ENCODE assay signal across 22 cellular contexts in genomic region chr9:99024959-99025358, GRCh38.
DNase-seq lines count a peak whose midpoint lies in the region; ATAC-seq, FAIRE-seq and TF ChIP-seq lines count a peak whose summit lies in the region.
"Had no signal": no experiment of that assay in that cellular context is flagged by ENCODE, and none has a peak within 500 bp of the region (broad histone marks: within the 10 kb centered on the region; RNA-seq: fewer than 3 reads in every experiment).

No MANE protein-coding gene starts in this region.

- no peaks in the 10 kb centered on the region for H3K9me3 Mint-ChIP-seq in activated CD8-positive, alpha-beta memory T cell treated with anti-CD3 and anti-CD28 coated beads, Interleukin-2, amount 10 ng/mL, durations not matched to agents 7 days and 5 days (ENCODE audit: low read depth)
- H3K9me3 Mint-ChIP-seq: CD4-positive, alpha-beta T cell had no signal

- in situ Hi-C loops in K562 (cut with MboI), result no loop called here

- H2AFZ ChIP-seq in K562 (ENCODE audit: low read depth, low read length), result no peak overlapping the region
- no peak overlapping the region for H2AFZ ChIP-seq in smooth muscle cell (ENCODE audit: low read depth)
- H2AFZ ChIP-seq: GM23248 had no signal

- no peaks in the 10 kb centered on the region for H3K27me3 ChIP-seq in K562 (ENCODE audit: control insufficient read depth in 2 of 2, insufficient read depth in 2 of 2, low read length in 2 of 2)
- H3K27me3 ChIP-seq in smooth muscle cell (ENCODE audit: low read depth), result no peaks in the 10 kb centered on the region

- H3F3A ChIP-seq in smooth muscle cell (ENCODE audit: low read depth), result peaks cover 21% of the 10 kb centered on the region

- H3K27me3 Mint-ChIP-seq in activated CD8-positive, alpha-beta memory T cell treated with anti-CD3 and anti-CD28 coated beads, Interleukin-2, amount 10 ng/mL, durations not matched to agents 7 days and 5 days, result no peaks in the 10 kb centered on the region
- H3K27me3 Mint-ChIP-seq: CD4-positive, alpha-beta T cell had no signal

- H3K27ac ChIP-seq in K562 (ENCODE audit: extremely low read depth, low read depth, low read length), result no peak overlapping the region
- peak overlapping the region; percentile 12 for H3K27ac ChIP-seq in smooth muscle cell (ENCODE audit: low read depth)
- H3K27ac ChIP-seq: 22Rv1, GM23248, KMS-11, RWPE1 had no signal

- H4K20me1 ChIP-seq in K562 (replicated peaks; ENCODE audit: control insufficient read depth, insufficient read depth, low read length) (no peaks in the 10 kb centered on the region), smooth muscle cell (ENCODE audit: low read depth) (no peaks in the 10 kb centered on the region)

- H3K9ac ChIP-seq in K562 (ENCODE audit: insufficient read depth in 1 of 2, low read depth in 2 of 2, low read length in 2 of 2) (no peak overlapping the region), smooth muscle cell (ENCODE audit: low read depth) (no peak overlapping the region)
- H3K9ac ChIP-seq: GM23248, KMS-11 had no signal

- peak; percentile 51 for DNase-seq in activated CD8-positive, alpha-beta memory T cell treated with anti-CD3 and anti-CD28 coated beads for 24 hours
- DNase-seq in activated CD8-positive, alpha-beta memory T cell treated with anti-CD3 and anti-CD28 coated beads, Interleukin-2, amount 10 ng/mL, durations not matched to agents 7 days and 5 days, result no peak
- DNase-seq in K562 (ENCODE audit: extremely low read depth in 1 of 4, low spot score in 3 of 4) (no peak), fibroblast of pulmonary artery (ENCODE audit: low read depth) (peak; percentile 75), smooth muscle cell (lab: John Stamatoyannopoulos, UW; ENCODE audit: unreplicated experiment) (no peak), NCI-H1930 (lab: John Stamatoyannopoulos, UW) (no peak), epidermal melanocyte (ENCODE audit: insufficient read length, low spot score) (no peak)
- DNase-seq: BE2C; Calu3; CD4-positive, alpha-beta T cell; DMS53; GM23248; NCI-H1048; NCI-H1436 treated with DMSO at 0.1 percent for 48 hours; NCI-H2081; NCI-H510A treated with DMSO at 0.1 percent for 48 hours; NCI-H82; PC-3 had no signal

- no TSS peak for BruUV-seq in K562 (replicated peaks; lab: Mats Ljungman, UMichigan)

- no peak for TF ChIP-seq RAD21 in K562 (CRISPR knock-in tag; conservative IDR thresholded peaks at IDR 0.05 in 1 of 2, IDR thresholded peaks at IDR 0.05 in 1 of 2)

- H3K4me3 ChIP-seq in K562, result no peak overlapping the region
- H3K4me3 ChIP-seq in fibroblast of pulmonary artery (replicated peaks; ENCODE audit: low read depth, low read length), result no peak overlapping the region
- H3K4me3 ChIP-seq in smooth muscle cell, result no peak overlapping the region
- H3K4me3 ChIP-seq: GM23248 had no signal

- CTCF ChIA-PET in activated CD8-positive, alpha-beta memory T cell treated with anti-CD3 and anti-CD28 coated beads, Interleukin-2, amount 10 ng/mL, durations not matched to agents 7 days and 5 days (lab: Charles Lee), result interaction anchor here (0.7 to 2.1 kb wide), 3 partner anchors 9 to 25 kb away, joined by 3 to 5 read pairs (median 4); no protein-coding TSS in a partner anchor
- CTCF ChIA-PET in K562 (lab: Yijun Ruan, JAX; ENCODE audit: low intra/inter-chr PET ratio), result no interaction called here

- TF ChIP-seq POLR2A in K562 (conservative IDR thresholded peaks at IDR 0.05), result no peak

- H3K9me3 ChIP-seq in K562 (replicated peaks; ENCODE audit: control insufficient read depth, insufficient read depth, low read depth, low read length) (no peaks in the 10 kb centered on the region), smooth muscle cell (replicated peaks; ENCODE audit: low read depth) (no peaks in the 10 kb centered on the region)
- H3K9me3 ChIP-seq: BE2C had no signal

- H3K4me2 ChIP-seq in K562 (ENCODE audit: insufficient read depth, low read length) (no peak overlapping the region), smooth muscle cell (no peak overlapping the region)
- H3K4me2 ChIP-seq: KMS-11 had no signal

- 47% methylated on average over 6 of the region's 6 CpGs for WGBS in K562 (ENCODE audit: insufficient coverage, low coverage, missing lambda C conversion rate)
- 59% methylated on average over 6 of the region's 6 CpGs for WGBS in smooth muscle cell (ENCODE audit: low lambda C conversion rate)

- no peaks in the 10 kb centered on the region for H3K9me1 ChIP-seq in K562 (ENCODE audit: control insufficient read depth, insufficient read depth, low read length)

- no peak for TF ChIP-seq EP300 in K562 (IDR thresholded peaks at IDR 0.05; ENCODE audit: low read length)

- no peak for TF ChIP-seq CTCF in K562 (IDR thresholded peaks at IDR 0.05 in 2 of 3, conservative IDR thresholded peaks at IDR 0.05 in 1 of 3; ENCODE audit: insufficient read depth in 2 of 3, low read depth in 1 of 3, low read length in 3 of 3)
- no peak for TF ChIP-seq CTCF in fibroblast of pulmonary artery (IDR thresholded peaks at IDR 0.05; ENCODE audit: low read length, missing control alignments)
- no peak for TF ChIP-seq CTCF in smooth muscle cell (IDR thresholded peaks at IDR 0.05; ENCODE audit: borderline replicate concordance, insufficient read depth, poor library complexity, severe bottlenecking)

- H3K4me3 Mint-ChIP-seq in activated CD8-positive, alpha-beta memory T cell treated with anti-CD3 and anti-CD28 coated beads, Interleukin-2, amount 10 ng/mL, durations not matched to agents 7 days and 5 days, result no peak overlapping the region
- H3K4me3 Mint-ChIP-seq: CD4-positive, alpha-beta T cell had no signal

- H3K36me3 ChIP-seq in K562 (ENCODE audit: control insufficient read depth, insufficient read depth, low read length) (no peaks in the 10 kb centered on the region), smooth muscle cell (ENCODE audit: low read depth) (no peaks in the 10 kb centered on the region)
- H3K36me3 ChIP-seq: BE2C had no signal

- H3K36me3 Mint-ChIP-seq in activated CD8-positive, alpha-beta memory T cell treated with anti-CD3 and anti-CD28 coated beads, Interleukin-2, amount 10 ng/mL, durations not matched to agents 7 days and 5 days, result no peaks in the 10 kb centered on the region

- peaks cover 9 to 15% of the 10 kb centered on the region in 2 experiments; a peak in 4 of 5 replicates for H3K4me1 ChIP-seq in K562 (replicated peaks in 1 of 2; ENCODE audit: control insufficient read depth in 2 of 2, insufficient read depth in 2 of 2, low read length in 2 of 2)
- H3K4me1 ChIP-seq in smooth muscle cell (ENCODE audit: low read depth), result peaks cover 9% of the 10 kb centered on the region
- H3K4me1 ChIP-seq: BE2C had no signal

- peaks cover 10% of the 10 kb centered on the region for H3K4me1 Mint-ChIP-seq in activated CD8-positive, alpha-beta memory T cell treated with anti-CD3 and anti-CD28 coated beads, Interleukin-2, amount 10 ng/mL, durations not matched to agents 7 days and 5 days

- no peaks in the 10 kb centered on the region for H3K79me2 ChIP-seq in K562 (ENCODE audit: control insufficient read depth, insufficient read depth, low read length)
- H3K79me2 ChIP-seq in smooth muscle cell (ENCODE audit: low read depth), result no peaks in the 10 kb centered on the region

- no peak for FAIRE-seq in K562 (lab: Jason Lieb, UNC)

- POLR2A ChIA-PET in K562 (lab: Yijun Ruan, JAX), result interaction anchor here (0.6 kb wide), 1 partner anchor 9 kb away, joined by 3 read pairs; no protein-coding TSS in a partner anchor

- ATAC-seq in activated CD8-positive, alpha-beta memory T cell treated with anti-CD3 and anti-CD28 coated beads, Interleukin-2, amount 10 ng/mL, durations not matched to agents 7 days and 5 days, result no peak
- ATAC-seq in K562 (no peak), HG03159 (IDR thresholded peaks at IDR 0.05; ENCODE audit: unreplicated experiment) (no peak)
- ATAC-seq: PC-3 had no signal

- no peak overlapping the region for H3K27ac Mint-ChIP-seq in activated CD8-positive, alpha-beta memory T cell treated with anti-CD3 and anti-CD28 coated beads, Interleukin-2, amount 10 ng/mL, durations not matched to agents 7 days and 5 days
- H3K27ac Mint-ChIP-seq: CD4-positive, alpha-beta T cell had no signal

- intact Hi-C loops in K562 (cut with micrococcal nuclease), result loop anchor here (5.0 kb wide), 1 partner anchor 52 kb away; no protein-coding TSS in a partner anchor

TF ChIP-seq in K562, 482 proteins besides CTCF, POLR2A, EP300 and RAD21:
- TF ChIP-seq, protein P1, sequence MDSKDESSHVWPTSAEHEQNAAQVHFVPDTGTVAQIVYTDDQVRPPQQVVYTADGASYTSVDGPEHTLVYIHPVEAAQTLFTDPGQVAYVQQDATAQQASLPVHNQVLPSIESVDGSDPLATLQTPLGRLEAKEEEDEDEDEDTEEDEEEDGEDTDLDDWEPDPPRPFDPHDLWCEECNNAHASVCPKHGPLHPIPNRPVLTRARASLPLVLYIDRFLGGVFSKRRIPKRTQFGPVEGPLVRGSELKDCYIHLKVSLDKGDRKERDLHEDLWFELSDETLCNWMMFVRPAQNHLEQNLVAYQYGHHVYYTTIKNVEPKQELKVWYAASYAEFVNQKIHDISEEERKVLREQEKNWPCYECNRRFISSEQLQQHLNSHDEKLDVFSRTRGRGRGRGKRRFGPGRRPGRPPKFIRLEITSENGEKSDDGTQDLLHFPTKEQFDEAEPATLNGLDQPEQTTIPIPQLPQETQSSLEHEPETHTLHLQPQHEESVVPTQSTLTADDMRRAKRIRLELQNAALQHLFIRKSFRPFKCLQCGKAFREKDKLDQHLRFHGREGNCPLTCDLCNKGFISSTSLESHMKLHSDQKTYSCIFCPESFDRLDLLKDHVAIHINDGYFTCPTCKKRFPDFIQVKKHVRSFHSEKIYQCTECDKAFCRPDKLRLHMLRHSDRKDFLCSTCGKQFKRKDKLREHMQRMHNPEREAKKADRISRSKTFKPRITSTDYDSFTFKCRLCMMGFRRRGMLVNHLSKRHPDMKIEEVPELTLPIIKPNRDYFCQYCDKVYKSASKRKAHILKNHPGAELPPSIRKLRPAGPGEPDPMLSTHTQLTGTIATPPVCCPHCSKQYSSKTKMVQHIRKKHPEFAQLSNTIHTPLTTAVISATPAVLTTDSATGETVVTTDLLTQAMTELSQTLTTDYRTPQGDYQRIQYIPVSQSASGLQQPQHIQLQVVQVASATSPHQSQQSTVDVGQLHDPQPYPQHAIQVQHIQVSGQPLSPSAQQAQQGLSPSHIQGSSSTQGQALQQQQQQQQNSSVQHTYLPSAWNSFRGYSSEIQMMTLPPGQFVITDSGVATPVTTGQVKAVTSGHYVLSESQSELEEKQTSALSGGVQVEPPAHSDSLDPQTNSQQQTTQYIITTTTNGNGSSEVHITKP (IDR thresholded peaks at IDR 0.05; ENCODE audit: partially characterized antibody), result peak; percentile 65
- TF ChIP-seq POU5F1 (IDR thresholded peaks at IDR 0.05; ENCODE audit: borderline replicate concordance, low read depth, low read length, partially characterized antibody), result no peak

Comparison
In these comparisons a context has a peak if more than half of its experiments do, and no peak if none do; other contexts are left out.
1. DNase-seq: peak in activated CD8-positive, alpha-beta memory T cell treated with anti-CD3 and anti-CD28 coated beads for 24 hours (single experiment) and fibroblast of pulmonary artery (single experiment); none in activated CD8-positive, alpha-beta memory T cell treated with anti-CD3 and anti-CD28 coated beads, Interleukin-2, amount 10 ng/mL, durations not matched to agents 7 days and 5 days (single experiment), K562 (0 of 4), smooth muscle cell (single experiment), NCI-H1930 (0 of 2) and epidermal melanocyte (single experiment).